In genomic region chr13:32932376-32932775, GRCh38 we compare ENCODE assay signal across 17 cellular contexts.
A peak's percentile ranks its signal among the peaks of the same experiment; 100 is the strongest.
DNase-seq lines count a peak whose midpoint lies in the region; ATAC-seq and TF ChIP-seq lines count a peak whose summit lies in the region.
"Had no signal": no experiment of that assay in that cellular context is flagged by ENCODE, and none has a peak within 500 bp of the region (broad histone marks: within the 10 kb centered on the region; RNA-seq: fewer than 3 reads in every experiment).

No MANE protein-coding gene starts in this region.

- in situ Hi-C loops in GM23248 (cut with MboI) = no loop called here

- H3K4me1 ChIP-seq in GM23248 (ENCODE audit: insufficient read depth) = no peaks in the 10 kb centered on the region
- H3K4me1 ChIP-seq in smooth muscle cell (ENCODE audit: low read depth) = no peaks in the 10 kb centered on the region
- H3K4me1 ChIP-seq in SK-N-SH (ENCODE audit: control insufficient read depth in 1 of 2, insufficient read depth in 2 of 2, low read depth in 1 of 2, low read length in 1 of 2) = peaks cover 0 to 4% of the 10 kb centered on the region in 2 experiments; a peak in 1 of 4 replicates
- H3K4me1 ChIP-seq: BE2C had no signal

- POLR2A ChIA-PET in SK-N-SH (lab: Yijun Ruan, JAX) = no interaction called here

- ATAC-seq in HG03439 (IDR thresholded peaks at IDR 0.05; ENCODE audit: unreplicated experiment) = no peak

- H3K27ac ChIP-seq in GM23248 = no peak overlapping the region
- peak overlapping the region; percentile 48 for H3K27ac ChIP-seq in smooth muscle cell (ENCODE audit: low read depth)
- no peak overlapping the region for H3K27ac ChIP-seq in SK-N-SH (ENCODE audit: low read depth in 2 of 2, low read length in 1 of 2)

- no peaks in the 10 kb centered on the region for H3K36me3 ChIP-seq in GM23248 (ENCODE audit: low read depth)
- H3K36me3 ChIP-seq in smooth muscle cell (ENCODE audit: low read depth) = no peaks in the 10 kb centered on the region
- H3K36me3 ChIP-seq in SK-N-SH (replicated peaks in 1 of 2; ENCODE audit: control insufficient read depth in 1 of 2, insufficient read depth in 2 of 2, low read length in 1 of 2) = no peaks in the 10 kb centered on the region
- H3K36me3 ChIP-seq: BE2C had no signal

- no peaks in the 10 kb centered on the region for H3K27me3 ChIP-seq in GM23248 (replicated peaks; ENCODE audit: insufficient read depth)
- no peaks in the 10 kb centered on the region for H3K27me3 ChIP-seq in smooth muscle cell (ENCODE audit: low read depth)
- H3K27me3 ChIP-seq in SK-N-SH (ENCODE audit: insufficient read depth) = 0 out of 2 replicates have a peak, but pooled peaks cover 4% of the 10 kb centered on the region
- H3K27me3 ChIP-seq: BE2C had no signal

- no peak overlapping the region for H3K4me2 ChIP-seq in GM23248 (ENCODE audit: unreplicated experiment)
- H3K4me2 ChIP-seq in smooth muscle cell = peak overlapping the region; percentile 48
- H3K4me2 ChIP-seq in SK-N-SH = no peak overlapping the region

- H3F3A ChIP-seq in GM23248 (ENCODE audit: insufficient read depth) (no peaks in the 10 kb centered on the region), smooth muscle cell (ENCODE audit: low read depth) (no peaks in the 10 kb centered on the region), SK-N-SH (replicated peaks; ENCODE audit: insufficient read depth) (no peaks in the 10 kb centered on the region)

- CTCF ChIA-PET in SK-N-SH (lab: Yijun Ruan, JAX) = interaction anchor here (1.3 kb wide), 1 partner anchor 12 kb away, joined by 3 read pairs; no protein-coding TSS in a partner anchor

- TF ChIP-seq RAD21 in SK-N-SH (IDR thresholded peaks at IDR 0.05; ENCODE audit: low read length) = no peak

- 13 to 19% methylated on average over 2 of the region's 2 CpGs for WGBS in GM23248 (ENCODE audit: low coverage in 1 of 2, low lambda C conversion rate in 2 of 2, missing lambda C conversion rate in 2 of 2), 2 experiments
- 52% methylated on average over 2 of the region's 2 CpGs for WGBS in smooth muscle cell (ENCODE audit: low lambda C conversion rate)
- WGBS in SK-N-SH (ENCODE audit: low lambda C conversion rate) = 42% methylated on average over 2 of the region's 2 CpGs

- no peak overlapping the region for H3K4me3 ChIP-seq in GM23248
- no peak overlapping the region for H3K4me3 ChIP-seq in choroid plexus epithelial cell (ENCODE audit: low read depth, low read length)
- H3K4me3 ChIP-seq in smooth muscle cell = no peak overlapping the region
- no peak overlapping the region for H3K4me3 ChIP-seq in SK-N-SH (ENCODE audit: low read depth in 2 of 2, low read length in 1 of 2)

- H3K9me2 ChIP-seq in GM23248 (ENCODE audit: insufficient read depth) = no peaks in the 10 kb centered on the region
- no peaks in the 10 kb centered on the region for H3K9me2 ChIP-seq in SK-N-SH

- H3K9ac ChIP-seq in GM23248 = no peak overlapping the region
- no peak overlapping the region for H3K9ac ChIP-seq in smooth muscle cell (ENCODE audit: low read depth)
- H3K9ac ChIP-seq in SK-N-SH = no peak overlapping the region

- H4K20me1 ChIP-seq in GM23248 (ENCODE audit: insufficient read depth) = no peaks in the 10 kb centered on the region
- no peaks in the 10 kb centered on the region for H4K20me1 ChIP-seq in smooth muscle cell (ENCODE audit: low read depth)
- no peaks in the 10 kb centered on the region for H4K20me1 ChIP-seq in SK-N-SH (ENCODE audit: insufficient read depth)

- H3K9me3 ChIP-seq in GM23248 (ENCODE audit: low read depth) (no peaks in the 10 kb centered on the region), smooth muscle cell (replicated peaks; ENCODE audit: low read depth) (no peaks in the 10 kb centered on the region), SK-N-SH (peaks cover 3% of the 10 kb centered on the region; the same call in 1 of the 2 replicates)
- H3K9me3 ChIP-seq: BE2C had no signal

- no peak for TF ChIP-seq CTCF in choroid plexus epithelial cell (conservative IDR thresholded peaks at IDR 0.05; ENCODE audit: low read depth, low read length)
- no peak for TF ChIP-seq CTCF in smooth muscle cell (IDR thresholded peaks at IDR 0.05; ENCODE audit: borderline replicate concordance, insufficient read depth, poor library complexity, severe bottlenecking)
- TF ChIP-seq CTCF in SK-N-SH (IDR thresholded peaks at IDR 0.05) = no peak

- TF ChIP-seq EP300 in SK-N-SH (IDR thresholded peaks at IDR 0.05; ENCODE audit: borderline replicate concordance in 1 of 2, low read depth in 1 of 2, low read length in 1 of 2) = no peak

- DNase-seq in GM23248 (peak; percentile 35), choroid plexus epithelial cell (ENCODE audit: low read depth) (peak; percentile 23), iris pigment epithelial cell (ENCODE audit: low read depth) (peak; percentile 40), smooth muscle cell (lab: John Stamatoyannopoulos, UW; ENCODE audit: unreplicated experiment) (no peak), SK-N-SH (no peak), T1000 (lab: John Stamatoyannopoulos, UW) (no peak)
- DNase-seq: BE2C; C1 segment of cervical spinal cord; CD4-positive, CD25-positive, alpha-beta regulatory T cell; CD8-positive, alpha-beta memory T cell; COR-L47; DMS 273 treated with DMSO at 0.1 percent for 48 hours; DMS53; DND-41; GOT3; H7 had no signal

- H2AFZ ChIP-seq in GM23248 (no peak overlapping the region), smooth muscle cell (ENCODE audit: low read depth) (no peak overlapping the region), SK-N-SH (ENCODE audit: low read depth) (no peak overlapping the region)

- H3K79me2 ChIP-seq in GM23248 (ENCODE audit: insufficient read depth) (no peaks in the 10 kb centered on the region), smooth muscle cell (ENCODE audit: low read depth) (no peaks in the 10 kb centered on the region), SK-N-SH (ENCODE audit: insufficient read depth) (no peaks in the 10 kb centered on the region)

TF ChIP-seq in SK-N-SH, 30 proteins besides CTCF, POLR2A, EP300 and RAD21:
- no peak for TF ChIP-seq RFX5 (IDR thresholded peaks at IDR 0.05; ENCODE audit: low read length)
- TF ChIP-seq FOXJ3 (CRISPR knock-in tag; IDR thresholded peaks at IDR 0.05) = no peak
- TF ChIP-seq TEAD4 (IDR thresholded peaks at IDR 0.05; ENCODE audit: borderline replicate concordance, insufficient read depth) = no peak
- TF ChIP-seq MEF2A (IDR thresholded peaks at IDR 0.05; ENCODE audit: borderline replicate concordance, low read depth) = no peak
- TF ChIP-seq USF2 (IDR thresholded peaks at IDR 0.05; ENCODE audit: borderline replicate concordance, low read depth, low read length) = no peak
- TF ChIP-seq, protein P1, sequence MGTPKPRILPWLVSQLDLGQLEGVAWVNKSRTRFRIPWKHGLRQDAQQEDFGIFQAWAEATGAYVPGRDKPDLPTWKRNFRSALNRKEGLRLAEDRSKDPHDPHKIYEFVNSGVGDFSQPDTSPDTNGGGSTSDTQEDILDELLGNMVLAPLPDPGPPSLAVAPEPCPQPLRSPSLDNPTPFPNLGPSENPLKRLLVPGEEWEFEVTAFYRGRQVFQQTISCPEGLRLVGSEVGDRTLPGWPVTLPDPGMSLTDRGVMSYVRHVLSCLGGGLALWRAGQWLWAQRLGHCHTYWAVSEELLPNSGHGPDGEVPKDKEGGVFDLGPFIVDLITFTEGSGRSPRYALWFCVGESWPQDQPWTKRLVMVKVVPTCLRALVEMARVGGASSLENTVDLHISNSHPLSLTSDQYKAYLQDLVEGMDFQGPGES (IDR thresholded peaks at IDR 0.05; ENCODE audit: low read depth, low read length) = no peak
- TF ChIP-seq GATA2 (CRISPR knock-in tag; IDR thresholded peaks at IDR 0.05) = no peak
- no peak for TF ChIP-seq ELF1 (IDR thresholded peaks at IDR 0.05)
- no peak for TF ChIP-seq YY1 (IDR thresholded peaks at IDR 0.05; ENCODE audit: low read depth)
- TF ChIP-seq FOSL2 (IDR thresholded peaks at IDR 0.05; ENCODE audit: borderline replicate concordance, low read depth) = no peak

Comparison
In these comparisons a context has a peak if more than half of its experiments do, and no peak if none do; other contexts are left out.
1. DNase-seq: peak in GM23248 (single experiment), choroid plexus epithelial cell (single experiment) and iris pigment epithelial cell (single experiment); none in smooth muscle cell (single experiment), SK-N-SH (single experiment) and T1000 (single experiment).